In the genomic region with DNA sequence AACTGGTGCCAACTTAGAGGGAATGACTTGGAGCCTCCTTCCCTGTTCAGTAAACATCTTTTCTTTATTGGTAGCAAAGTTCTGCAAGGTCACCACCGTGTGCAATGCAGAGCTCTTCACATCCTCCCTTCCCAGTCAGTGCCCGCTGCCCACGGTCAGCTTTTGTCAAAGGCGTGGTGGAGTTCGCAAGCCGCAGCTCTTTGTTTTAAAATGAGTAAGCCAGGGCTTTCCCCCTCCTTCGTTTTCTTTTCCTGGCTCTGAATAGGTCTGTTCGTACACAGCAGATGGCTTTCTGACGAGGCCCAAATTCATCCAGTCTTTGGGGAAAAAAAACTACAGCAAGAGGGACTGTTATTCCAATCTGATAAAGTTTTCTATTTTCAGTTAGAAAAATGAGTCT, we compare ENCODE assay signal across 9 cellular contexts.
A peak's percentile ranks its signal among the peaks of the same experiment; 100 is the strongest.
DNase-seq lines count a peak whose midpoint lies in the region; ATAC-seq, FAIRE-seq and TF ChIP-seq lines count a peak whose summit lies in the region.
"Had no signal": no experiment of that assay in that cellular context is flagged by ENCODE, and none has a peak within 500 bp of the region (broad histone marks: within the 10 kb centered on the region; RNA-seq: fewer than 3 reads in every experiment).

No MANE protein-coding gene starts in this region.

- H4K91ac ChIP-seq in mesenchymal stem cell (ENCODE audit: low read length) = no peak overlapping the region

- H3K4me3 Mint-ChIP-seq in activated CD4-positive, alpha-beta memory T cell treated with anti-CD3 and anti-CD28 coated beads, Interleukin-2, amount 10 ng/mL, durations not matched to agents 7 days and 5 days = peak overlapping the region; percentile 2

- no peaks in the 10 kb centered on the region for H3K9me3 ChIP-seq in mesenchymal stem cell (ENCODE audit: control insufficient read depth, low read length)

- H3K9me3 Mint-ChIP-seq in activated CD4-positive, alpha-beta memory T cell treated with anti-CD3 and anti-CD28 coated beads, Interleukin-2, amount 10 ng/mL, durations not matched to agents 7 days and 5 days = no peaks in the 10 kb centered on the region

- H3K36me3 Mint-ChIP-seq in activated CD4-positive, alpha-beta memory T cell treated with anti-CD3 and anti-CD28 coated beads, Interleukin-2, amount 10 ng/mL, durations not matched to agents 7 days and 5 days (ENCODE audit: low read depth) = no peaks in the 10 kb centered on the region

- H3K4ac ChIP-seq in mesenchymal stem cell (ENCODE audit: low read depth in 1 of 2, low read length in 2 of 2) = no peak overlapping the region

- H3K14ac ChIP-seq in mesenchymal stem cell (ENCODE audit: low read length in 2 of 2) = no peak overlapping the region

- 86% methylated on average over 9 of the region's 9 CpGs for WGBS in mesenchymal stem cell

- peak; percentile 20 for DNase-seq in GM12892 (ENCODE audit: insufficient read length)
- DNase-seq in activated CD4-positive, alpha-beta memory T cell treated with anti-CD3 and anti-CD28 coated beads, Interleukin-2, amount 10 ng/mL, durations not matched to agents 7 days and 5 days = peak; percentile 47
- no peak for DNase-seq in mesenchymal stem cell
- no peak for DNase-seq in NCI-H128 (lab: John Stamatoyannopoulos, UW; ENCODE audit: unreplicated experiment)
- DNase-seq in stimulated activated naive CD4-positive, alpha-beta T cell (lab: John Stamatoyannopoulos, UW) = no peak
- DNase-seq in NCI-H2081 treated with DMSO at 0.1 percent for 48 hours (lab: John Stamatoyannopoulos, UW) = no peak
- no peak for DNase-seq in NCI-H524 (lab: John Stamatoyannopoulos, UW)
- DNase-seq: activated CD8-positive, alpha-beta memory T cell treated with anti-CD3 and anti-CD28 coated beads, Interleukin-2, amount 50 U/mL, for 48 hours had no signal

- H3K36me3 ChIP-seq in mesenchymal stem cell (ENCODE audit: control insufficient read depth in 1 of 2, insufficient read depth in 2 of 2, low read depth in 1 of 2, low read length in 2 of 2) = no peaks in the 10 kb centered on the region

- H4K8ac ChIP-seq in mesenchymal stem cell (ENCODE audit: low read length) = no peak overlapping the region

- no peak for TF ChIP-seq POLR2A in GM12892 (IDR thresholded peaks at IDR 0.05; ENCODE audit: low read depth, low read length)

- peaks cover 25% of the 10 kb centered on the region for H3K27me3 Mint-ChIP-seq in activated CD4-positive, alpha-beta memory T cell treated with anti-CD3 and anti-CD28 coated beads, Interleukin-2, amount 10 ng/mL, durations not matched to agents 7 days and 5 days

- no peak overlapping the region for H2AK5ac ChIP-seq in mesenchymal stem cell (ENCODE audit: low read length, severe bottlenecking)

- H3K23ac ChIP-seq in mesenchymal stem cell (ENCODE audit: low read length in 2 of 2) = no peak overlapping the region

- H3K4me1 Mint-ChIP-seq in activated CD4-positive, alpha-beta memory T cell treated with anti-CD3 and anti-CD28 coated beads, Interleukin-2, amount 10 ng/mL, durations not matched to agents 7 days and 5 days = peaks cover 11% of the 10 kb centered on the region

- peak overlapping the region; percentile 80 for H3K9ac ChIP-seq in mesenchymal stem cell (ENCODE audit: low read length)

- no peaks in the 10 kb centered on the region for H3K27me3 ChIP-seq in mesenchymal stem cell (ENCODE audit: control insufficient read depth in 1 of 2, insufficient read depth in 1 of 2, low read length in 2 of 2)

- no peak overlapping the region for H3K27ac ChIP-seq in mesenchymal stem cell (ENCODE audit: low read length, poor library complexity, severe bottlenecking)

- H2AFZ ChIP-seq in mesenchymal stem cell (ENCODE audit: low read depth, low read length) = no peak overlapping the region

- no peak overlapping the region for H3K18ac ChIP-seq in mesenchymal stem cell (ENCODE audit: low read depth in 1 of 2, low read length in 2 of 2)

- CTCF ChIA-PET in activated CD4-positive, alpha-beta memory T cell treated with anti-CD3 and anti-CD28 coated beads, Interleukin-2, amount 10 ng/mL, durations not matched to agents 7 days and 5 days (lab: Charles Lee) = interaction anchor here (0.8 kb wide), 1 partner anchor 29 kb away, joined by 3 read pairs; no protein-coding TSS in a partner anchor

- no peak overlapping the region for H2BK120ac ChIP-seq in mesenchymal stem cell (ENCODE audit: low read depth, low read length)

- no peak overlapping the region for H2BK12ac ChIP-seq in mesenchymal stem cell (ENCODE audit: low read length in 2 of 2)

- no peak overlapping the region for H3K4me2 ChIP-seq in mesenchymal stem cell (ENCODE audit: low read length, poor library complexity, severe bottlenecking)

- POLR2A ChIA-PET in activated CD4-positive, alpha-beta memory T cell treated with anti-CD3 and anti-CD28 coated beads, Interleukin-2, amount 10 ng/mL, durations not matched to agents 7 days and 5 days (lab: Charles Lee) = no interaction called here

- ATAC-seq in HG02571 (IDR thresholded peaks at IDR 0.05; ENCODE audit: unreplicated experiment) = peak; percentile 74

- no peaks in the 10 kb centered on the region for H3K79me1 ChIP-seq in mesenchymal stem cell (replicated peaks; ENCODE audit: low read length, poor library complexity, severe bottlenecking)

- no peak overlapping the region for H3K27ac Mint-ChIP-seq in activated CD4-positive, alpha-beta memory T cell treated with anti-CD3 and anti-CD28 coated beads, Interleukin-2, amount 10 ng/mL, durations not matched to agents 7 days and 5 days

- H2BK5ac ChIP-seq in mesenchymal stem cell (ENCODE audit: low read depth, low read length, poor library complexity, severe bottlenecking) = no peak overlapping the region

- no peak overlapping the region for H2BK15ac ChIP-seq in mesenchymal stem cell (ENCODE audit: low read depth, poor library complexity, severe bottlenecking)

- peak; percentile 88 for FAIRE-seq in GM12892 (lab: Jason Lieb, UNC)

- H3K4me1 ChIP-seq in mesenchymal stem cell (ENCODE audit: control insufficient read depth, insufficient read depth, low read depth, low read length) = no peaks in the 10 kb centered on the region

- peak overlapping the region in 1 of 2 experiments; percentile 61 for H3K4me3 ChIP-seq in mesenchymal stem cell (ENCODE audit: insufficient read depth in 1 of 2, low read depth in 1 of 2, low read length in 2 of 2)

Comparison
In these comparisons a context has a peak if more than half of its experiments do, and no peak if none do; other contexts are left out.
1. DNase-seq: peak in GM12892 (single experiment) and activated CD4-positive, alpha-beta memory T cell treated with anti-CD3 and anti-CD28 coated beads, Interleukin-2, amount 10 ng/mL, durations not matched to agents 7 days and 5 days (single experiment); none in mesenchymal stem cell (single experiment), NCI-H128 (single experiment), stimulated activated naive CD4-positive, alpha-beta T cell (0 of 6), NCI-H2081 treated with DMSO at 0.1 percent for 48 hours (single experiment) and NCI-H524 (0 of 2).